Comparison of ENCODE assay signal across 13 cellular contexts in the genomic region with DNA sequence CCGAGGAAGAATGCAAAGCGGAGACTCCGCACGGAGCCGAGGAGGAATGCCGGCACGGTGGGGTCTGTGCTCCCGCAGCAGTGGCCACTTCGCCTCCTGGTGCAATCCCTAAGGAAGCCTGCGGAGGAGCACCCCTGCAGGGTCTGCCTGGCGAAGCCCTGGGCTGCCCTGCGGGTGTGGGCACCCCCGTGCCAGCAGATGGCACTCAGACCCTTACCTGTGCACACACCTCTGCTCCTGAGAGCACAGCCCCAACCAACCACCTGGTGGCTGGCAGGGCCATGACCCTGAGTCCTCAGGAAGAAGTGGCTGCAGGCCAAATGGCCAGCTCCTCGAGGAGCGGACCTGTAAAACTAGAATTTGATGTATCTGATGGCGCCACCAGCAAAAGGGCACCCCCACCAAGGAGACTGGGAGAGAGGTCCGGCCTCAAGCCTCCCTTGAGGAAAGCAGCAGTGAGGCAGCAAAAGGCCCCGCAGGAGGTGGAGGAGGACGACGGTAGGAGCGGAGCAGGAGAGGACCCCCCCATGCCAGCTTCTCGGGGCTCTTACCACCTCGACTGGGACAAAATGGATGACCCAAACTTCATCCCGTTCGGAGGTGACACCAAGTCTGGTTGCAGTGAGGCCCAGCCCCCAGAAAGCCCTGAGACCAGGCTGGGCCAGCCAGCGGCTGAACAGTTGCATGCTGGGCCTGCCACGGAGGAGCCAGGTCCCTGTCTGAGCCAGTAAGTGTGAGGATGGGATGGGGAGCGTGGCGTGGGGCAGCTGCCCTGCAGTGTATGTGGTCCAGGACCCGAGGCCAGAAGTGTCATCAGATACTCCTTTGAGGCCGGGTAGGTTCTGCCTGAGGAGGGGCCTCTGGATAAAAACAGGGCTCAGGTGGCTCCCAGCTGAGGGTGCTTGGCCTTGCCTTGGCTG. TPM values are rescaled to one million over a fixed set of nuclear protein-coding genes. Genes with fewer than 3 reads are reported as not detected.
A peak's percentile ranks its signal among the peaks of the same experiment; 100 is the strongest.
DNase-seq lines count a peak whose midpoint lies in the region; ATAC-seq, FAIRE-seq and TF ChIP-seq lines count a peak whose summit lies in the region.
"Had no signal": no experiment of that assay in that cellular context is flagged by ENCODE, and none has a peak within 500 bp of the region (broad histone marks: within the 10 kb centered on the region; RNA-seq: fewer than 3 reads in every experiment).

No MANE protein-coding gene starts in this region.

- H3K36me3 ChIP-seq in BLaER1 treated with 17β-estradiol and CSF1 and Interleukin-3, amounts not matched to agents 10 nM and 100 nM: peaks cover 24 to 100% (median 97%) of the 10 kb centered on the region in 11 experiments
- H3K36me3 ChIP-seq in PC-9 (ENCODE audit: low read depth) (peaks cover 35% of the 10 kb centered on the region), endothelial cell of umbilical vein (ENCODE audit: control insufficient read depth in 2 of 2, extremely low read depth in 1 of 2, insufficient read depth in 2 of 2, low read length in 2 of 2) (peaks cover 12 to 16% of the 10 kb centered on the region in 2 experiments)

- TF ChIP-seq CTCF in PC-9 (conservative IDR thresholded peaks at IDR 0.05) (peak; percentile 59; the same call in 1 of the 2 replicates), endothelial cell of umbilical vein (IDR thresholded peaks at IDR 0.05; ENCODE audit: extremely low read depth in 1 of 2, insufficient read depth in 1 of 2, low read depth in 1 of 2, low read length in 2 of 2) (peak in 1 of 2 donors; percentile 28), osteocyte (IDR thresholded peaks at IDR 0.05) (no peak)

- POLR2A ChIA-PET in PC-9 (lab: Charles Lee; ENCODE audit: unreplicated experiment): interaction anchor here (0.6 to 1.4 kb wide), 3 partner anchors 16 to 148 kb away, joined by 3 to 6 read pairs (median 4); partner anchors contain the start of gene SLBP
- POLR2A ChIA-PET in endothelial cell of umbilical vein (lab: Charles Lee): interaction anchor here (1.1 kb wide), 1 partner anchor 16 kb away, joined by 4 read pairs; the partner anchor contains the start of gene SLBP

- H3K9me1 ChIP-seq in endothelial cell of umbilical vein (replicated peaks; ENCODE audit: control insufficient read depth, extremely low read depth, insufficient read depth, low read length): no peaks in the 10 kb centered on the region

- H3K9me3 Mint-ChIP-seq in osteocyte (ENCODE audit: unreplicated experiment): no peaks in the 10 kb centered on the region
- H3K9me3 Mint-ChIP-seq: neural crest cell had no signal

- peaks cover 48 to 80% (median 62%) of the 10 kb centered on the region in 10 experiments for H3K4me1 ChIP-seq in BLaER1 treated with 17β-estradiol and CSF1 and Interleukin-3, amounts not matched to agents 10 nM and 100 nM
- H3K4me1 ChIP-seq in PC-9 (replicated peaks; ENCODE audit: insufficient read depth): peaks cover 69% of the 10 kb centered on the region
- H3K4me1 ChIP-seq in endothelial cell of umbilical vein (ENCODE audit: control insufficient read depth, extremely low read depth, insufficient read depth, low read length): peaks cover 35% of the 10 kb centered on the region

- H3K9ac ChIP-seq in BLaER1 treated with 17β-estradiol and CSF1 and Interleukin-3, amounts not matched to agents 10 nM and 100 nM: peak overlapping the region; percentile 34 to 70 (median 60); a peak in 19 of 22 replicates
- peak overlapping the region; percentile 18 for H3K9ac ChIP-seq in endothelial cell of umbilical vein (replicated peaks; ENCODE audit: extremely low read depth, insufficient read depth, low read length)

- FAIRE-seq in endothelial cell of umbilical vein (lab: Jason Lieb, UNC): no peak

- H2AFZ ChIP-seq in PC-9 (no peak overlapping the region), endothelial cell of umbilical vein (ENCODE audit: low read depth, low read length) (no peak overlapping the region)

- CTCF ChIA-PET in PC-9 (lab: Charles Lee): interaction anchor here (1.2 kb wide), 2 partner anchors 9 to 40 kb away, joined by 3 to 4 read pairs; no protein-coding TSS in a partner anchor
- CTCF ChIA-PET in endothelial cell of umbilical vein (lab: Charles Lee): interaction anchor here (0.8 to 12.0 kb wide), 5 partner anchors 17 to 82 kb away, joined by 3 to 347 read pairs (median 5); no protein-coding TSS in a partner anchor

- H4K20me1 ChIP-seq in BLaER1 treated with 17β-estradiol and CSF1 and Interleukin-3, amounts not matched to agents 10 nM and 100 nM: peaks cover 0 to 99% (median 83%) of the 10 kb centered on the region in 11 experiments; a peak in 18 of 22 replicates
- H4K20me1 ChIP-seq in PC-9 (ENCODE audit: insufficient read depth) (peaks cover 9% of the 10 kb centered on the region; the same call in 1 of the 2 replicates), endothelial cell of umbilical vein (replicated peaks; ENCODE audit: control insufficient read depth, extremely low read depth, insufficient read depth, low read length) (no peaks in the 10 kb centered on the region)

- H3K36me3 Mint-ChIP-seq in osteocyte (ENCODE audit: unreplicated experiment): peaks cover 3% of the 10 kb centered on the region

- DNase-seq in PC-9: peak; percentile 72
- no peak for DNase-seq in endothelial cell of umbilical vein (ENCODE audit: low read depth, low spot score)
- DNase-seq in osteocyte (ENCODE audit: extremely low spot score, unreplicated experiment): no peak
- DNase-seq in putamen (ENCODE audit: low spot score): no peak
- DNase-seq: activated T-cell treated with anti-CD3 and anti-CD28 coated beads, Interleukin-2, amount 50 U/mL, for 48 hours; NCI-H1105 treated with DMSO at 0.1 percent for 48 hours; NCI-H524; SIG-M5 had no signal

- peak overlapping the region; percentile 80 for H3K27ac Mint-ChIP-seq in osteocyte (ENCODE audit: unreplicated experiment)

- H3F3A ChIP-seq in PC-9 (ENCODE audit: insufficient read depth, low read depth): peaks cover 74% of the 10 kb centered on the region

- TF ChIP-seq POLR2A in endothelial cell of umbilical vein (IDR thresholded peaks at IDR 0.05; ENCODE audit: low read depth, low read length): no peak

- intact Hi-C loops in PC-9 (cut with micrococcal nuclease; ENCODE audit: unreplicated experiment): loop anchor here (5.0 to 10.0 kb wide), 3 partner anchors 49 to 384 kb away; partner anchors contain the start of gene UVSSA
- intact Hi-C loops in endothelial cell of umbilical vein (cut with micrococcal nuclease): no loop called here

- no peak overlapping the region for H3K4me3 Mint-ChIP-seq in osteocyte (ENCODE audit: unreplicated experiment)

- H3K9me3 ChIP-seq in BLaER1 treated with 17β-estradiol and CSF1 and Interleukin-3, amounts not matched to agents 10 nM and 100 nM (replicated peaks in 1 of 11): no peaks in the 10 kb centered on the region
- H3K9me3 ChIP-seq in PC-9 (ENCODE audit: insufficient read depth, low read depth): no peaks in the 10 kb centered on the region
- no peaks in the 10 kb centered on the region for H3K9me3 ChIP-seq in endothelial cell of umbilical vein (replicated peaks; ENCODE audit: control insufficient read depth, insufficient read depth, low read length)

- no TSS peak for BruUV-seq in PC-9 (replicated peaks; lab: Mats Ljungman, UMichigan)
- BruUV-seq in endothelial cell of umbilical vein (replicated peaks; lab: Mats Ljungman, UMichigan): no TSS peak

- H3K27me3 Mint-ChIP-seq in osteocyte (ENCODE audit: unreplicated experiment): no peaks in the 10 kb centered on the region

- dilution Hi-C loops in endothelial cell of umbilical vein (cut with MboI; ENCODE audit: extremely low pct_ligation_motif_present, low sequenced_read_pairs): no loop called here

- H3K27ac ChIP-seq in BLaER1 treated with 17β-estradiol and CSF1 and Interleukin-3, amounts not matched to agents 10 nM and 100 nM: peak overlapping the region in 9 of 11 experiments; percentile 49 to 76 (median 65); a peak in 20 of 22 replicates
- H3K27ac ChIP-seq in PC-9 (peak overlapping the region; percentile 94), endothelial cell of umbilical vein (ENCODE audit: insufficient read depth, low read depth, low read length) (peak overlapping the region; percentile 70)

- peaks cover 27% of the 10 kb centered on the region for H3K4me1 Mint-ChIP-seq in osteocyte (ENCODE audit: unreplicated experiment)

- no peaks in the 10 kb centered on the region for H3K9me2 ChIP-seq in PC-9 (ENCODE audit: insufficient read depth)

- H3K79me2 ChIP-seq in PC-9 (ENCODE audit: low read depth) (peaks cover 75% of the 10 kb centered on the region), endothelial cell of umbilical vein (ENCODE audit: control insufficient read depth, insufficient read depth, low read length) (peaks cover 74% of the 10 kb centered on the region)

- H3K4me3 ChIP-seq in BLaER1 treated with 17β-estradiol and CSF1 and Interleukin-3, amounts not matched to agents 10 nM and 100 nM: peak overlapping the region in 6 of 10 experiments; percentile 22 to 61 (median 42); a peak in 9 of 20 replicates
- peak overlapping the region; percentile 24; the same call in 1 of the 2 replicates for H3K4me3 ChIP-seq in PC-9
- H3K4me3 ChIP-seq in endothelial cell of umbilical vein (replicated peaks in 1 of 3; ENCODE audit: insufficient read depth in 1 of 3, low read depth in 1 of 3, low read length in 3 of 3): no peak overlapping the region

- no peaks in the 10 kb centered on the region for H3K27me3 ChIP-seq in BLaER1 treated with 17β-estradiol and CSF1 and Interleukin-3, amounts not matched to agents 10 nM and 100 nM
- H3K27me3 ChIP-seq in PC-9 (ENCODE audit: insufficient read depth, low read depth) (no peaks in the 10 kb centered on the region), endothelial cell of umbilical vein (ENCODE audit: control insufficient read depth in 2 of 2, insufficient read depth in 2 of 2, low read length in 2 of 2) (no peaks in the 10 kb centered on the region)

- ATAC-seq in GM21786 (IDR thresholded peaks at IDR 0.05; ENCODE audit: unreplicated experiment) (no peak), GM21576 (IDR thresholded peaks at IDR 0.05; ENCODE audit: unreplicated experiment) (no peak), HG02852 (IDR thresholded peaks at IDR 0.05; ENCODE audit: unreplicated experiment) (no peak)

- H3K4me2 ChIP-seq in BLaER1 treated with 17β-estradiol and CSF1 and Interleukin-3, amounts not matched to agents 10 nM and 100 nM: peak overlapping the region; percentile 58 to 100 (median 90); a peak in 20 of 22 replicates
- H3K4me2 ChIP-seq in PC-9 (peak overlapping the region; percentile 70), endothelial cell of umbilical vein (ENCODE audit: insufficient read depth, low read length) (peak overlapping the region; percentile 47)

RNA-seq across cellular contexts. Expression of gene TACC3, which starts 7.0 kb away (rescaled TPM):
- total RNA-seq in PC-9 (2021) (134 TPM in 2 replicates), endothelial cell of umbilical vein (123 and 135 TPM in 2 replicates), osteocyte (22.3 and 23.6 TPM in 2 replicates)
- polyA plus RNA-seq in endothelial cell of umbilical vein: 41.2 and 54.5 TPM in 2 replicates
- polyA plus RNA-seq in endothelial cell of umbilical vein (2011; cell fraction: cytosol; rRNA removed): 56.0 and 64.2 TPM in 2 replicates
- 132 and 166 TPM in 2 replicates for polyA plus RNA-seq in endothelial cell of umbilical vein (2011; cell fraction: nucleus; rRNA removed)
- 32.3 and 77.6 TPM in 2 replicates for polyA plus RNA-seq in endothelial cell of umbilical vein (2012)
- polyA minus RNA-seq in endothelial cell of umbilical vein: 18.0 and 19.3 TPM in 2 replicates
- 23.2 TPM for polyA minus RNA-seq in endothelial cell of umbilical vein (2011; cell fraction: cytosol; rRNA and poly(A)+ RNA removed)
- 28.0 and 30.7 TPM in 2 replicates for polyA minus RNA-seq in endothelial cell of umbilical vein (2011; cell fraction: nucleus; rRNA and poly(A)+ RNA removed)

RNA-seq across cellular contexts. Expression of gene TMEM129, which starts 7.2 kb away (rescaled TPM):
- total RNA-seq in PC-9 (2021): 41.2 and 52.5 TPM in 2 replicates
- 23.2 and 24.8 TPM in 2 replicates for total RNA-seq in endothelial cell of umbilical vein
- 33.2 and 53.7 TPM in 2 replicates for polyA plus RNA-seq in endothelial cell of umbilical vein
- 19.8 and 29.5 TPM in 2 replicates for polyA plus RNA-seq in endothelial cell of umbilical vein (2011; cell fraction: cytosol; rRNA removed)
- 22.0 and 24.0 TPM in 2 replicates for polyA plus RNA-seq in endothelial cell of umbilical vein (2011; cell fraction: nucleus; rRNA removed)
- 11.7 and 14.3 TPM in 2 replicates for polyA plus RNA-seq in endothelial cell of umbilical vein (2012)
- polyA minus RNA-seq in endothelial cell of umbilical vein: 15.1 and 18.8 TPM in 2 replicates
- 10.2 TPM for polyA minus RNA-seq in endothelial cell of umbilical vein (2011; cell fraction: cytosol; rRNA and poly(A)+ RNA removed)
- 7.0 and 9.7 TPM in 2 replicates for polyA minus RNA-seq in endothelial cell of umbilical vein (2011; cell fraction: nucleus; rRNA and poly(A)+ RNA removed)
- total RNA-seq in osteocyte: 48.8 and 53.6 TPM in 2 replicates

RNA-seq across cellular contexts. Expression of gene SLBP, which starts 16.2 kb away (rescaled TPM):
- total RNA-seq in PC-9 (2021) (61.7 and 63.4 TPM in 2 replicates), endothelial cell of umbilical vein (62.7 and 63.1 TPM in 2 replicates), osteocyte (49.1 and 50.4 TPM in 2 replicates)
- 41.2 and 48.3 TPM in 2 replicates for polyA plus RNA-seq in endothelial cell of umbilical vein
- 57.1 and 65.0 TPM in 2 replicates for polyA plus RNA-seq in endothelial cell of umbilical vein (2011; cell fraction: cytosol; rRNA removed)
- 37.7 and 48.4 TPM in 2 replicates for polyA plus RNA-seq in endothelial cell of umbilical vein (2011; cell fraction: nucleus; rRNA removed)
- polyA plus RNA-seq in endothelial cell of umbilical vein (2012): 53.0 and 69.2 TPM in 2 replicates
- 27.3 and 28.7 TPM in 2 replicates for polyA minus RNA-seq in endothelial cell of umbilical vein
- 42.8 TPM for polyA minus RNA-seq in endothelial cell of umbilical vein (2011; cell fraction: cytosol; rRNA and poly(A)+ RNA removed)
- 12.9 and 13.2 TPM in 2 replicates for polyA minus RNA-seq in endothelial cell of umbilical vein (2011; cell fraction: nucleus; rRNA and poly(A)+ RNA removed)

RNA-seq across cellular contexts. Expression of gene FAM53A, which starts 44.2 kb away (rescaled TPM):
- total RNA-seq in PC-9 (2021) (4.0 and 6.7 TPM in 2 replicates), endothelial cell of umbilical vein (1.3 and 1.7 TPM in 2 replicates), osteocyte (6.2 and 9.5 TPM in 2 replicates)
- polyA plus RNA-seq in endothelial cell of umbilical vein: 1.3 and 1.8 TPM in 2 replicates
- 0.83 and 1.6 TPM in 2 replicates for polyA plus RNA-seq in endothelial cell of umbilical vein (2011; cell fraction: cytosol; rRNA removed)
- 2.0 and 2.8 TPM in 2 replicates for polyA plus RNA-seq in endothelial cell of umbilical vein (2011; cell fraction: nucleus; rRNA removed)
- polyA plus RNA-seq in endothelial cell of umbilical vein (2012): 0.25 and 1.3 TPM in 2 replicates
- polyA minus RNA-seq in endothelial cell of umbilical vein: 0.45 and 0.75 TPM in 2 replicates
- polyA minus RNA-seq in endothelial cell of umbilical vein (2011; cell fraction: cytosol; rRNA and poly(A)+ RNA removed): 1.7 TPM
- 1.5 and 1.9 TPM in 2 replicates for polyA minus RNA-seq in endothelial cell of umbilical vein (2011; cell fraction: nucleus; rRNA and poly(A)+ RNA removed)

Comparison
In these comparisons a context has a peak if more than half of its experiments do, and no peak if none do; other contexts are left out.
1. H3K4me3 ChIP-seq: peak in BLaER1 treated with 17β-estradiol and CSF1 and Interleukin-3, amounts not matched to agents 10 nM and 100 nM (6 of 10) and PC-9 (single experiment); none in endothelial cell of umbilical vein (0 of 3).
2. DNase-seq: peak in PC-9 (2 of 2); none in endothelial cell of umbilical vein (single experiment), osteocyte (single experiment) and putamen (single experiment).
3. Peak in every context shown above with its lines, with median percentiles within 50 percentile points of each other: H3K27ac ChIP-seq and H3K4me2 ChIP-seq.